ENCODE assay signal across 8 cellular contexts in the genomic region with DNA sequence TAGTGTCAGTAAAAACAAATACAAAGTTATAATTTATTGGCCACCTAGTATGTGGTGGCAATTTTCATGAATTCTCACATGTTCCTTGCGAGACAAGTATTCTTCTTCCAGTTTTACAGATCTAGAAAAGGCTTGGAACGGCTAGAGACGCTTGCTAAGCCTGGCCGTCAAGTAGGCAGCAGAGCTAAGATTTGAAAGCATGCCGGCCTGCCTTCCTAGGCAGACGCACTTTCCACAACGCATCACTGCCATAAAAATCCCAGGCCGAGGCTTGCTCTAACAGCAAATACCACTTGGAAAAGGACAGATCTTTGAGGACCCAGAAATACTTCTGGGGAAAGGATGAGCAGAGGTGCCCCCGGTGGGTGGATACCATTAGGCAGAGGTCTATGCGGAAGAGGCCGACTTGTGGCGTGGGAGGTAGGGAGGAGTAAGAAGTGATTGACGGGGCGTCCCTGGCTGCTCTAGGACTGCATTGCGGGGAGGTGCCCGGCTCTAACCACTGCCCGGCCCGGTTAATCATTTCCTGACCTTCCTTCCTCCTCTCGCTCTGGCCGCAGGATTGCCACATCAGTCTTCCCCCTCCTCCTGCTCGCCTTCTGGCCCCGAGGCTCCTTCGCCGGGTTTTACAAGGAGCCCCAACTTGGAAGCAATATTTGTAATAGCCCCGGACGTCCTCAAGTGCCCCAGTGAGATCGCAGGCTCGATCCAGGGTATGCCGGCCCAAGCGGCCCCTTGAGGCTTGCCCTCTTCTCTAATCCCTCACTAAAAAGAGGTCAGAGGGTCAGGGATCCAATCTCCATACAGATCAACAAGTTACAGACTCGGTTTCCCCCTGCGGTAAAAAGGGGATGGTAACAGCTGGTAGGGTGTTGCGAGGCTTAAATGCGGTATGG. TPM values are rescaled to one million over a fixed set of nuclear protein-coding genes. Genes with fewer than 3 reads are reported as not detected.
DNase-seq lines count a peak whose midpoint lies in the region; ATAC-seq and TF ChIP-seq lines count a peak whose summit lies in the region.

No MANE protein-coding gene starts in this region.

- BruUV-seq in mammary epithelial cell (replicated peaks; lab: Mats Ljungman, UMichigan) = no TSS peak

- H4K20me1 ChIP-seq in mammary epithelial cell (ENCODE audit: insufficient read depth, low read length) = peaks cover 2% of the 10 kb centered on the region

- ATAC-seq in GM21528 (IDR thresholded peaks at IDR 0.05; ENCODE audit: low FRiP score, unreplicated experiment) = peak; percentile 51

- no peak overlapping the region for H3K27ac ChIP-seq in HUES64 (ENCODE audit: low read depth, low read length)
- peak overlapping the region; percentile 98 for H3K27ac ChIP-seq in VCaP
- H3K27ac ChIP-seq in mammary epithelial cell (ENCODE audit: insufficient read depth, low read depth, low read length) = peak overlapping the region; percentile 89

- H3K27me3 ChIP-seq in HUES64 (ENCODE audit: insufficient read depth, low read length) (peaks cover 97% of the 10 kb centered on the region), mammary epithelial cell (ENCODE audit: insufficient read depth, low read length) (no peaks in the 10 kb centered on the region), kidney epithelial cell (ENCODE audit: control insufficient read depth, insufficient read depth, low read length) (no peaks in the 10 kb centered on the region)

- peak overlapping the region; percentile 74 for H2AFZ ChIP-seq in mammary epithelial cell (ENCODE audit: low read depth, low read length)

- intact Hi-C loops in mammary epithelial cell (cut with micrococcal nuclease) = loop anchor here (10.0 kb wide), 1 partner anchor 592 kb away; the partner anchor contains the start of genes CIAO2A and SNX1

- peaks cover 36% of the 10 kb centered on the region for H3K79me2 ChIP-seq in mammary epithelial cell (ENCODE audit: insufficient read depth, low read length)

- CTCF ChIA-PET in mammary epithelial cell (lab: Charles Lee; ENCODE audit: low non-redundant PET) = no interaction called here

- DNase-seq in CMK (ENCODE audit: low read depth) (peak; percentile 88), mammary epithelial cell (no peak), kidney epithelial cell (ENCODE audit: low read depth) (peak; percentile 89), cerebellum (ENCODE audit: low spot score) (no peak)
- peak; percentile 86 for DNase-seq in stimulated activated CD4-positive, alpha-beta T cell treated with anti-CD3 and anti-CD28 coated beads, Interleukin-15, amount 100 ng/mL, for 24 hours

- H3K9ac ChIP-seq in HUES64 (ENCODE audit: low read depth, low read length) (no peak overlapping the region), mammary epithelial cell (ENCODE audit: insufficient read depth, low read length) (peak overlapping the region; percentile 82)

- H3K4me3 ChIP-seq in HUES64 (ENCODE audit: low read length) (peak overlapping the region; percentile 60), mammary epithelial cell (replicated peaks in 1 of 3; ENCODE audit: insufficient read depth in 1 of 3, low read depth in 2 of 3, low read length in 3 of 3) (peak overlapping the region; percentile 45 to 95 (median 71)), kidney epithelial cell (ENCODE audit: low read depth, low read length) (peak overlapping the region; percentile 54)

- H3K36me3 ChIP-seq in HUES64 (ENCODE audit: insufficient read depth, low read length) (no peaks in the 10 kb centered on the region), mammary epithelial cell (ENCODE audit: insufficient read depth, low read length) (no peaks in the 10 kb centered on the region), kidney epithelial cell (ENCODE audit: control insufficient read depth, insufficient read depth, low read length) (no peaks in the 10 kb centered on the region)

- H3K9me3 ChIP-seq in HUES64 (ENCODE audit: insufficient read depth, low read depth, low read length) (no peaks in the 10 kb centered on the region), mammary epithelial cell (replicated peaks; ENCODE audit: insufficient read depth, low read length) (no peaks in the 10 kb centered on the region)

- in situ Hi-C loops in mammary epithelial cell (cut with MboI; ENCODE audit: low sequenced_read_pairs in 2 of 2) = no loop called here

- peaks cover 14% of the 10 kb centered on the region; the same call in 1 of the 2 replicates for H3K4me1 ChIP-seq in HUES64 (ENCODE audit: insufficient read depth, low read length)
- H3K4me1 ChIP-seq in mammary epithelial cell (ENCODE audit: insufficient read depth, low read length) = peaks cover 44% of the 10 kb centered on the region

- dilution Hi-C loops in mammary epithelial cell (cut with HindIII; ENCODE audit: low sequenced_read_pairs) = no loop called here

- 7% methylated on average over 34 of the region's 34 CpGs for WGBS in HUES64
- 58% methylated on average over 30 of the region's 34 CpGs for WGBS in mammary epithelial cell (ENCODE audit: low coverage, missing lambda C conversion rate)

- peak overlapping the region; percentile 82 for H3K4me2 ChIP-seq in mammary epithelial cell (ENCODE audit: insufficient read depth, low read depth, low read length)

- no peak for TF ChIP-seq CTCF in VCaP (conservative IDR thresholded peaks at IDR 0.05)
- no peak for TF ChIP-seq CTCF in mammary epithelial cell (conservative IDR thresholded peaks at IDR 0.05 in 1 of 2, IDR thresholded peaks at IDR 0.05 in 1 of 2; ENCODE audit: extremely low read depth in 1 of 2, insufficient read depth in 1 of 2, low read depth in 1 of 2, low read length in 2 of 2)
- no peak for TF ChIP-seq CTCF in kidney epithelial cell (IDR thresholded peaks at IDR 0.05; ENCODE audit: insufficient read depth, low read length, poor library complexity, severe bottlenecking)

RNA-seq across cellular contexts. Expression of gene USP3, which starts 1.3 kb away (rescaled TPM):
- 23.4 TPM for polyA plus RNA-seq in HUES64 (2013, experiment 1 of 2)
- 33.9 TPM for polyA plus RNA-seq in HUES64 (2013, experiment 2 of 2)
- total RNA-seq in mammary epithelial cell = 10 to 100 TPM; 26.3 to 30.6 TPM
- 13.6 TPM for polyA plus RNA-seq in mammary epithelial cell
- polyA minus RNA-seq in mammary epithelial cell = 50.9 TPM
- total RNA-seq in kidney epithelial cell = 38.9 and 46.3 TPM in 2 replicates
- total RNA-seq in cerebellum = 120 TPM

Comparison
In these comparisons a context has a peak if more than half of its experiments do, and no peak if none do; other contexts are left out.
1. DNase-seq: peak in CMK (single experiment), kidney epithelial cell (single experiment) and stimulated activated CD4-positive, alpha-beta T cell treated with anti-CD3 and anti-CD28 coated beads, Interleukin-15, amount 100 ng/mL, for 24 hours (single experiment); none in mammary epithelial cell (single experiment) and cerebellum (single experiment).
2. Peak in every context shown above with its lines, with median percentiles within 50 percentile points of each other: H3K4me3 ChIP-seq.